In the genomic region with DNA sequence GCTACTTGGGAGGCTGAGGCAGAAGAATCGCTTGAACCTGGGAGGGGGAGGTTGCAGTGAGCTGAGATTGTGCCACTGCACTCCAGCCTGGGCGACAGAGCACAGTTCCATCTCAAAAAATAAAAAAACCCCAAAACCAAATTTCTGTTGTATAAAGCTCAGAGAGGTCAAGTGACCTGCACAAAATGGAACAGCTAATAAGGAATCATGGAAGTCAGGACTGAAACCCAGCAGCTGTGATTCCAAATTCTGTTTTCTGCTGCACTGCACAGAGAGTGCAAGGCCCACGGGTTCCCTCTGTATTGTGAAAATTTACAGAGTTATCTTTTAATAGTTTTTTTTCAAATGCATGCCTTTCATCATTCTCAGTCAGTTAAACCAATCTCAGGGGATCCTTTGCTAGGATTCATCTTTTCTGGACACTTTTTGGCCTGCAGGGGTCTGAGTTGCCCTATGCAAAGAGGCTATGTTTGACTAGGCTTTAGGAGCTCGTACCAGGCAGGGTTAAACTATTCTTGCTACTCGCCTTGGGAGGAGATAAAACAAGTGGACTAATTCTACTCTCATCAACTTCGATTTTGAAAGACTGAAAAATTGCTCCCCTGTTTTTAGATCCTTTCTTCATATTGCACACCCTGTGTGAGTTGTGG, we compare ENCODE assay signal across 14 cellular contexts.
"Had no signal": no experiment of that assay in that cellular context is flagged by ENCODE, and none has a peak within 500 bp of the region (broad histone marks: within the 10 kb centered on the region; RNA-seq: fewer than 3 reads in every experiment).

No MANE protein-coding gene starts in this region.

- H3K36me3 ChIP-seq: esophagus muscularis mucosa, gastroesophageal sphincter, upper lobe of right lung had no signal

- H3K4me3 ChIP-seq: esophagus muscularis mucosa, gastroesophageal sphincter, upper lobe of right lung had no signal

- H3K9me3 ChIP-seq: esophagus muscularis mucosa, gastroesophageal sphincter, upper lobe of right lung had no signal

- H3K4me3 Mint-ChIP-seq: nephron had no signal

- ATAC-seq: activated naive CD4-positive, alpha-beta T cell treated with anti-CD3 and anti-CD28 coated beads, Interleukin-2, amount 50 U/mL, for 72 hours; gastroesophageal sphincter; left ventricle myocardium superior; stimulated activated naive CD8-positive, alpha-beta T cell treated with anti-CD3 and anti-CD28 coated beads, Interleukin-15, Interleukin-2, amounts not matched to agents 100 U/mL and 50 U/mL, for 24 hours; upper lobe of right lung had no signal

- H3K4me1 Mint-ChIP-seq: nephron had no signal

- H3K27ac Mint-ChIP-seq: activated naive CD4-positive, alpha-beta T cell treated with anti-CD3 and anti-CD28 coated beads, Interleukin-2, amount 50 U/mL, for 72 hours; nephron had no signal

- H3K27me3 ChIP-seq: esophagus muscularis mucosa, gastroesophageal sphincter, upper lobe of right lung had no signal

- H3K9me3 Mint-ChIP-seq: activated naive CD4-positive, alpha-beta T cell treated with anti-CD3 and anti-CD28 coated beads, Interleukin-2, amount 50 U/mL, for 72 hours had no signal

- H3K4me1 ChIP-seq: esophagus muscularis mucosa, gastroesophageal sphincter, upper lobe of right lung had no signal

- DNase-seq: activated CD4-positive, alpha-beta T cell treated with anti-CD3 and anti-CD28 coated beads, Interleukin-2, amount 50 U/mL, for 4 hours; activated CD4-positive, CD25-positive, alpha-beta regulatory T cell treated with anti-CD3 and anti-CD28 coated beads, Interleukin-2, amount 50 U/mL, for 72 hours; activated effector memory CD4-positive, alpha-beta T cell treated with Interleukin-2 at 50 U/mL for 16 hours; activated T-cell treated with anti-CD3 and anti-CD28 coated beads, Interleukin-2, amount 50 U/mL, for 1 hour; kidney; left ventricle myocardium superior; mesenchymal stem cell; stimulated activated CD4-positive, alpha-beta T cell treated with anti-CD3 and anti-CD28 coated beads, Interleukin-2, amount 100 ng/mL, for 48 hours; stimulated activated naive CD8-positive, alpha-beta T cell treated with anti-CD3 and anti-CD28 coated beads, Interleukin-15, Interleukin-2, amounts not matched to agents 100 U/mL and 50 U/mL, for 24 hours; upper lobe of right lung had no signal

- H3K27ac ChIP-seq: esophagus muscularis mucosa, gastroesophageal sphincter, upper lobe of right lung had no signal
